ENCODE assay signal across 10 cellular contexts in genomic region chr15:99443768-99444446, GRCh38.
DNase-seq lines count a peak whose midpoint lies in the region; ATAC-seq, FAIRE-seq and TF ChIP-seq lines count a peak whose summit lies in the region.
"Had no signal": no experiment of that assay in that cellular context is flagged by ENCODE, and none has a peak within 500 bp of the region (broad histone marks: within the 10 kb centered on the region; RNA-seq: fewer than 3 reads in every experiment).

No MANE protein-coding gene starts in this region.

- H3K27me3 Mint-ChIP-seq in activated CD8-positive, alpha-beta memory T cell treated with anti-CD3 and anti-CD28 coated beads, Interleukin-2, amount 10 ng/mL, durations not matched to agents 7 days and 5 days: peaks cover 40% of the 10 kb centered on the region
- H3K27me3 Mint-ChIP-seq in memory B cell: no peaks in the 10 kb centered on the region

- RAD21 ChIA-PET in GM12878 (lab: Charles Lee; ENCODE audit: unreplicated experiment): interaction anchor here (0.8 kb wide), 1 partner anchor 63 kb away, joined by 3 read pairs; no protein-coding TSS in a partner anchor

- no peak for TF ChIP-seq RAD21 in GM12878 (IDR thresholded peaks at IDR 0.05; ENCODE audit: insufficient read depth, low read depth, low read length)

- FAIRE-seq in GM12878 (lab: Jason Lieb, UNC): no peak
- no peak for FAIRE-seq in D721Med (lab: Jason Lieb, UNC)

- CTCF ChIA-PET in activated CD8-positive, alpha-beta memory T cell treated with anti-CD3 and anti-CD28 coated beads, Interleukin-2, amount 10 ng/mL, durations not matched to agents 7 days and 5 days (lab: Charles Lee): no interaction called here
- CTCF ChIA-PET in GM12878 (lab: Yijun Ruan, JAX): interaction anchor here (2.2 kb wide), 1 partner anchor 20 kb away, joined by 8 read pairs; no protein-coding TSS in a partner anchor

- no peak for TF ChIP-seq CTCF in GM12878 (IDR thresholded peaks at IDR 0.05 in 2 of 3, conservative IDR thresholded peaks at IDR 0.05 in 1 of 3; ENCODE audit: control insufficient read depth in 2 of 3, extremely low read depth in 1 of 3, insufficient read depth in 1 of 3, low read depth in 3 of 3, low read length in 3 of 3)
- TF ChIP-seq CTCF in D721Med (IDR thresholded peaks at IDR 0.05; ENCODE audit: insufficient read depth, missing control alignments): no peak

- H3K4me1 ChIP-seq in GM12878 (ENCODE audit: control insufficient read depth, insufficient read depth, low read length): peaks cover 4% of the 10 kb centered on the region; the same call in 1 of the 2 replicates
- H3K4me1 ChIP-seq in thymus (ENCODE audit: control insufficient read depth, insufficient read depth, low read length): peaks cover 62% of the 10 kb centered on the region

- no TSS peak for BruUV-seq in GM12878 (replicated peaks; lab: Mats Ljungman, UMichigan)

- H3K9me3 Mint-ChIP-seq in activated CD8-positive, alpha-beta memory T cell treated with anti-CD3 and anti-CD28 coated beads, Interleukin-2, amount 10 ng/mL, durations not matched to agents 7 days and 5 days (ENCODE audit: low read depth): no peaks in the 10 kb centered on the region
- no peaks in the 10 kb centered on the region for H3K9me3 Mint-ChIP-seq in memory B cell
- H3K9me3 Mint-ChIP-seq: mesothelial cell of epicardium had no signal

- H3K36me3 Mint-ChIP-seq in activated CD8-positive, alpha-beta memory T cell treated with anti-CD3 and anti-CD28 coated beads, Interleukin-2, amount 10 ng/mL, durations not matched to agents 7 days and 5 days: no peaks in the 10 kb centered on the region
- H3K36me3 Mint-ChIP-seq in memory B cell: no peaks in the 10 kb centered on the region
- H3K36me3 Mint-ChIP-seq: mesothelial cell of epicardium had no signal

- H3K4me3 Mint-ChIP-seq in activated CD8-positive, alpha-beta memory T cell treated with anti-CD3 and anti-CD28 coated beads, Interleukin-2, amount 10 ng/mL, durations not matched to agents 7 days and 5 days: no peak overlapping the region
- H3K4me3 Mint-ChIP-seq in memory B cell: no peak overlapping the region
- H3K4me3 Mint-ChIP-seq: mesothelial cell of epicardium had no signal

- no peak overlapping the region for H3K4me2 ChIP-seq in GM12878 (ENCODE audit: control insufficient read depth, insufficient read depth)

- H4K20me1 ChIP-seq in GM12878 (ENCODE audit: control insufficient read depth, insufficient read depth): no peaks in the 10 kb centered on the region

- ATAC-seq in activated CD8-positive, alpha-beta memory T cell treated with anti-CD3 and anti-CD28 coated beads, Interleukin-2, amount 10 ng/mL, durations not matched to agents 7 days and 5 days: no peak
- ATAC-seq in GM12878 (no peak; the same call in 1 of the 3 replicates), memory B cell (ENCODE audit: low read depth) (peak; percentile 47)

- 63% methylated on average over 13 of the region's 13 CpGs for WGBS in GM12878 (ENCODE audit: insufficient coverage, insufficient replicate concordance, low lambda C conversion rate, missing lambda C conversion rate)
- WGBS in thymus: 72% methylated on average over 13 of the region's 13 CpGs

- DNase-seq in activated CD8-positive, alpha-beta memory T cell treated with anti-CD3 and anti-CD28 coated beads, Interleukin-2, amount 10 ng/mL, durations not matched to agents 7 days and 5 days: peak; percentile 37
- no peak for DNase-seq in activated CD8-positive, alpha-beta memory T cell treated with anti-CD3 and anti-CD28 coated beads, Interleukin-2, amount 50 U/mL, for 4 hours
- DNase-seq in GM12878 (ENCODE audit: low read depth, low spot score) (no peak), memory B cell (ENCODE audit: low spot score in 2 of 2) (no peak), SW 1271 (lab: John Stamatoyannopoulos, UW) (no peak), D721Med (ENCODE audit: insufficient read length, low spot score) (no peak), inferior parietal cortex (ENCODE audit: extremely low spot score) (no peak)
- DNase-seq: ACHN had no signal

- H3K79me2 ChIP-seq in GM12878 (ENCODE audit: control insufficient read depth, insufficient read depth, low read length): no peaks in the 10 kb centered on the region

- intact Hi-C loops in GM12878 (cut with micrococcal nuclease; ENCODE audit: unreplicated experiment): no loop called here

- H3K27me3 ChIP-seq in GM12878 (replicated peaks in 1 of 2; ENCODE audit: control insufficient read depth in 2 of 2, insufficient read depth in 2 of 2, low read length in 1 of 2) (no peaks in the 10 kb centered on the region), thymus (ENCODE audit: control insufficient read depth, insufficient read depth) (no peaks in the 10 kb centered on the region)

- H3K9me3 ChIP-seq in GM12878 (replicated peaks; ENCODE audit: control insufficient read depth, insufficient read depth, low read length) (no peaks in the 10 kb centered on the region), thymus (ENCODE audit: control insufficient read depth) (no peaks in the 10 kb centered on the region)

- POLR2A ChIA-PET in GM12878 (lab: Charles Lee): no interaction called here

- H2AFZ ChIP-seq in GM12878 (ENCODE audit: control insufficient read depth, low read depth, low read length): no peak overlapping the region

- H3K36me3 ChIP-seq in GM12878 (ENCODE audit: control insufficient read depth in 2 of 2, insufficient read depth in 2 of 2, low read length in 1 of 2): no peaks in the 10 kb centered on the region
- no peaks in the 10 kb centered on the region for H3K36me3 ChIP-seq in thymus (ENCODE audit: control insufficient read depth, insufficient read depth)

- H3K27ac ChIP-seq in GM12878 (ENCODE audit: control insufficient read depth, insufficient read depth) (no peak overlapping the region), thymus (ENCODE audit: low read depth) (peak overlapping the region; percentile 3)

- H3K27ac Mint-ChIP-seq in activated CD8-positive, alpha-beta memory T cell treated with anti-CD3 and anti-CD28 coated beads, Interleukin-2, amount 10 ng/mL, durations not matched to agents 7 days and 5 days: no peak overlapping the region
- peak overlapping the region; percentile 56 for H3K27ac Mint-ChIP-seq in memory B cell
- H3K27ac Mint-ChIP-seq: mesothelial cell of epicardium had no signal

- H3K9ac ChIP-seq in GM12878 (ENCODE audit: control insufficient read depth, insufficient read depth, low read length): no peak overlapping the region

- in situ Hi-C loops in GM12878 (cut with MboI): no loop called here

- H3K4me3 ChIP-seq in GM12878: no peak overlapping the region
- no peak overlapping the region for H3K4me3 ChIP-seq in thymus (ENCODE audit: low read length)

- peaks cover 4% of the 10 kb centered on the region for H3K4me1 Mint-ChIP-seq in activated CD8-positive, alpha-beta memory T cell treated with anti-CD3 and anti-CD28 coated beads, Interleukin-2, amount 10 ng/mL, durations not matched to agents 7 days and 5 days
- peaks cover 26% of the 10 kb centered on the region for H3K4me1 Mint-ChIP-seq in memory B cell

- SMC1A ChIA-PET in GM12878 (lab: Charles Lee; ENCODE audit: uncharacterized antibody, unreplicated experiment): interaction anchor here (2.3 kb wide), 1 partner anchor 260 kb away, joined by 5 read pairs; no protein-coding TSS in a partner anchor

- TF ChIP-seq POLR2A in GM12878 (IDR thresholded peaks at IDR 0.05; ENCODE audit: low read depth, low read length): no peak

- no peak for TF ChIP-seq EP300 in GM12878 (IDR thresholded peaks at IDR 0.05; ENCODE audit: borderline replicate concordance in 1 of 2, control insufficient read depth in 1 of 2, low read depth in 2 of 2, low read length in 2 of 2)

TF ChIP-seq in GM12878, 131 proteins besides CTCF, POLR2A, EP300 and RAD21:
- TF ChIP-seq PKNOX1 (IDR thresholded peaks at IDR 0.05) (no peak), ZNF384 (IDR thresholded peaks at IDR 0.05; ENCODE audit: borderline replicate concordance, low read depth, low read length) (peak; percentile 41; the same call in 1 of the 2 replicates), ASH2L (IDR thresholded peaks at IDR 0.05; ENCODE audit: borderline replicate concordance, low read depth) (no peak), CREM (IDR thresholded peaks at IDR 0.05; ENCODE audit: low read depth) (no peak), KLF5 (IDR thresholded peaks at IDR 0.05; ENCODE audit: partially characterized antibody) (no peak), ZBED1 (IDR thresholded peaks at IDR 0.05; ENCODE audit: borderline replicate concordance) (no peak)
TF ChIP-seq in GM12878: peak in this region for 1.
